In genomic region chr22:27973851-27974250, GRCh38 we compare ENCODE assay signal across 18 cellular contexts.
"Had no signal": no experiment of that assay in that cellular context is flagged by ENCODE, and none has a peak within 500 bp of the region (broad histone marks: within the 10 kb centered on the region; RNA-seq: fewer than 3 reads in every experiment).

No MANE protein-coding gene starts in this region.

- H3K9ac ChIP-seq: parathyroid adenoma had no signal

- H2AFZ ChIP-seq: parathyroid adenoma had no signal

- H3K4me3 ChIP-seq: ascending aorta, colonic mucosa, gastroesophageal sphincter, heart left ventricle, left ventricle myocardium inferior, mucosa of descending colon, spleen, upper lobe of right lung had no signal

- H3K79me2 ChIP-seq: parathyroid adenoma had no signal

- H3K4me1 Mint-ChIP-seq: activated CD4-positive, alpha-beta T cell treated with anti-CD3 and anti-CD28 coated beads, Interleukin-2, amount 10 ng/mL, durations not matched to agents 7 days and 5 days; central memory CD8-positive, alpha-beta T cell; naive B cell had no signal

- H3K4me3 Mint-ChIP-seq: activated CD4-positive, alpha-beta T cell treated with anti-CD3 and anti-CD28 coated beads, Interleukin-2, amount 10 ng/mL, durations not matched to agents 7 days and 5 days; central memory CD8-positive, alpha-beta T cell; naive B cell had no signal

- H3K9me3 ChIP-seq: colonic mucosa, upper lobe of right lung had no signal

- H3K9me3 Mint-ChIP-seq: central memory CD8-positive, alpha-beta T cell had no signal

- H3K27me3 Mint-ChIP-seq: activated CD4-positive, alpha-beta T cell treated with anti-CD3 and anti-CD28 coated beads, Interleukin-2, amount 10 ng/mL, durations not matched to agents 7 days and 5 days; central memory CD8-positive, alpha-beta T cell; naive B cell had no signal

- H3K27ac ChIP-seq: ascending aorta, gastroesophageal sphincter, heart left ventricle, left ventricle myocardium inferior, parathyroid adenoma, spleen, upper lobe of right lung had no signal

- DNase-seq: activated CD4-positive, alpha-beta T cell treated with anti-CD3 and anti-CD28 coated beads, Interleukin-2, amount 10 ng/mL, durations not matched to agents 7 days and 5 days; activated CD4-positive, CD25-positive, alpha-beta regulatory T cell; activated CD8-positive, alpha-beta memory T cell treated with anti-CD3 and anti-CD28 coated beads, Interleukin-2, amount 50 U/mL, for 48 hours; activated effector memory CD4-positive, alpha-beta T cell treated with anti-CD3 and anti-CD28 coated beads, Interleukin-2, amount 50 U/mL, for 16 hours; activated naive CD4-positive, alpha-beta T cell treated with anti-CD3 and anti-CD28 coated beads, Interleukin-2, amount 50 U/mL, for 16 hours; activated T-cell treated with anti-CD3 and anti-CD28 coated beads, Interleukin-2, amount 50 U/mL, for 48 hours; colonic mucosa; heart left ventricle; left ventricle myocardium inferior; mucosa of descending colon; naive B cell; spleen; stimulated activated naive CD4-positive, alpha-beta T cell; upper lobe of right lung had no signal

- H3K27me3 ChIP-seq: ascending aorta, colonic mucosa, gastroesophageal sphincter, heart left ventricle, spleen, upper lobe of right lung had no signal

- H3K4me1 ChIP-seq: parathyroid adenoma, spleen had no signal

- H3K27ac Mint-ChIP-seq: activated CD4-positive, alpha-beta T cell treated with anti-CD3 and anti-CD28 coated beads, Interleukin-2, amount 10 ng/mL, durations not matched to agents 7 days and 5 days; naive B cell had no signal

- H3K36me3 ChIP-seq: colonic mucosa had no signal
